Comparison of ENCODE assay signal across 7 cellular contexts in genomic region chr3:123584988-123585937, GRCh38. TPM values are rescaled to one million over a fixed set of nuclear protein-coding genes. Genes with fewer than 3 reads are reported as not detected.
A peak's percentile ranks its signal among the peaks of the same experiment; 100 is the strongest.
DNase-seq lines count a peak whose midpoint lies in the region; ATAC-seq, FAIRE-seq and TF ChIP-seq lines count a peak whose summit lies in the region.

A gene with protein sequence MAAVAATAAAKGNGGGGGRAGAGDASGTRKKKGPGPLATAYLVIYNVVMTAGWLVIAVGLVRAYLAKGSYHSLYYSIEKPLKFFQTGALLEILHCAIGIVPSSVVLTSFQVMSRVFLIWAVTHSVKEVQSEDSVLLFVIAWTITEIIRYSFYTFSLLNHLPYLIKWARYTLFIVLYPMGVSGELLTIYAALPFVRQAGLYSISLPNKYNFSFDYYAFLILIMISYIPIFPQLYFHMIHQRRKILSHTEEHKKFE (minus strand): TSS chr3:123585053. CDS start chr3:123585027, 26 bp downstream.

- H3K4me1 ChIP-seq in hepatocyte (ENCODE audit: insufficient read depth), result peaks cover 10% of the 10 kb centered on the region

- in situ Hi-C loops in astrocyte of the cerebellum (cut with HindIII; ENCODE audit: low sequenced_read_pairs), result no loop called here

- peak within 1 kb of the TSS; percentile 69 for H2AFZ ChIP-seq in hepatocyte

- ATAC-seq in HG02981 (IDR thresholded peaks at IDR 0.05; ENCODE audit: unreplicated experiment), result peak; percentile 93

- H3K4me2 ChIP-seq in hepatocyte, result peak within 1 kb of the TSS; percentile 89

- no peaks in the 10 kb centered on the region for H4K20me1 ChIP-seq in hepatocyte (ENCODE audit: insufficient read depth, poor library complexity, severe bottlenecking)

- H3K27ac ChIP-seq in hepatocyte, result peak within 1 kb of the TSS; percentile 95

- H3K27me3 ChIP-seq in hepatocyte, result no peaks in the 10 kb centered on the region

- DNase-seq in GM18507 (ENCODE audit: extremely low spot score, insufficient read length, low read depth), result peak; percentile 85
- peak; percentile 97 for DNase-seq in NCI-H2029 treated with DMSO at 0.1 percent for 48 hours (lab: John Stamatoyannopoulos, UW)
- peak; percentile 91 for DNase-seq in T-helper 9 cell
- DNase-seq in astrocyte of the cerebellum (ENCODE audit: low read depth), result peak; percentile 95
- DNase-seq in hepatocyte (ENCODE audit: low spot score), result peak; percentile 99
- DNase-seq in renal cortical epithelial cell (ENCODE audit: low read depth), result peak; percentile 91

- FAIRE-seq in GM18507 (lab: Jason Lieb, UNC), result peak; percentile 97

- H3K9me2 ChIP-seq in hepatocyte (replicated peaks; ENCODE audit: insufficient read depth), result no peaks in the 10 kb centered on the region

- peak within 1 kb of the TSS; percentile 71 for H3K4me3 ChIP-seq in astrocyte of the cerebellum (ENCODE audit: low read depth, low read length)
- H3K4me3 ChIP-seq in hepatocyte, result peak within 1 kb of the TSS; percentile 64

- TF ChIP-seq CTCF in astrocyte of the cerebellum (IDR thresholded peaks at IDR 0.05; ENCODE audit: low read depth, low read length, missing control alignments) (no peak), hepatocyte (IDR thresholded peaks at IDR 0.05; ENCODE audit: poor library complexity) (no peak)

- H3K79me2 ChIP-seq in hepatocyte, result peaks cover 54% of the 10 kb centered on the region

- H3K36me3 ChIP-seq in hepatocyte (replicated peaks; ENCODE audit: insufficient read depth, low read depth), result no peaks in the 10 kb centered on the region

- 2% methylated on average over 41 of the region's 54 CpGs for WGBS in hepatocyte (ENCODE audit: low lambda C conversion rate, missing lambda C conversion rate)

- H3K9me3 ChIP-seq in hepatocyte (ENCODE audit: low read depth), result no peaks in the 10 kb centered on the region

RNA-seq across cellular contexts. Expression of the gene that starts here (rescaled TPM):
- 64.3 and 70.1 TPM in 2 replicates for total RNA-seq in hepatocyte
- polyA plus RNA-seq in hepatocyte, result 26.5 and 31.8 TPM in 2 replicates
- 30.7 and 70.6 TPM in 2 replicates for total RNA-seq in renal cortical epithelial cell

Comparison
In these comparisons a context has a peak if more than half of its experiments do, and no peak if none do; other contexts are left out.
1. Peak in every context shown above with its lines: DNase-seq, ATAC-seq, H3K4me3 ChIP-seq and H3K27ac ChIP-seq.